20 cellular contexts compared by ENCODE assay signal in genomic region chr11:19187101-19187500, GRCh38. TPM values are rescaled to one million over a fixed set of nuclear protein-coding genes. Genes with fewer than 3 reads are reported as not detected.
A peak's percentile ranks its signal among the peaks of the same experiment; 100 is the strongest.
DNase-seq lines count a peak whose midpoint lies in the region; ATAC-seq and TF ChIP-seq lines count a peak whose summit lies in the region.
"Had no signal": no experiment of that assay in that cellular context is flagged by ENCODE, and none has a peak within 500 bp of the region (broad histone marks: within the 10 kb centered on the region; RNA-seq: fewer than 3 reads in every experiment).

No MANE protein-coding gene starts in this region.

- TF ChIP-seq CTCF in heart right ventricle (IDR thresholded peaks at IDR 0.05) (no peak), astrocyte of the spinal cord (IDR thresholded peaks at IDR 0.05; ENCODE audit: low read depth, low read length) (no peak), GM20000 (IDR thresholded peaks at IDR 0.05; ENCODE audit: extremely low read depth, missing control alignments) (no peak)

- intact Hi-C loops in left ventricle myocardium superior (cut with micrococcal nuclease), result no loop called here
- intact Hi-C loops in heart right ventricle (cut with DNase I), result no loop called here

- WGBS in heart right ventricle, 2 donors, result 18 to 37% methylated on average over 2 of the region's 2 CpGs

- H3K36me3 ChIP-seq in heart right ventricle, result peaks cover 0 to 95% (median 21%) of the 10 kb centered on the region in 9 donors

- no peaks in the 10 kb centered on the region for H3K9me3 ChIP-seq in heart right ventricle
- H3K9me3 ChIP-seq: psoas muscle had no signal

- H3K4me3 ChIP-seq in heart right ventricle, result no peak overlapping the region
- H3K4me3 ChIP-seq in astrocyte of the spinal cord (ENCODE audit: low read depth, low read length), result no peak overlapping the region
- H3K4me3 ChIP-seq: psoas muscle had no signal

- peaks cover 0 to 55% (median 11%) of the 10 kb centered on the region in 9 donors for H3K4me1 ChIP-seq in heart right ventricle
- H3K4me1 ChIP-seq: psoas muscle had no signal

- in situ Hi-C loops in astrocyte of the spinal cord (cut with HindIII; ENCODE audit: low sequenced_read_pairs), result no loop called here

- H3K27ac ChIP-seq in heart right ventricle, result peak overlapping the region in 1 of 10 donors; percentile 6
- H3K27ac ChIP-seq: psoas muscle had no signal

- DNase-seq in left ventricle myocardium superior (no peak), heart right ventricle (no peak), astrocyte of the spinal cord (ENCODE audit: low read depth, low spot score) (peak; percentile 61), hepatic stellate cell (ENCODE audit: low spot score) (peak; percentile 17), NCI-H1417 treated with DMSO at 0.1 percent for 48 hours (lab: John Stamatoyannopoulos, UW) (no peak), GM20000 (ENCODE audit: low spot score) (no peak), NCI-H1694 (lab: John Stamatoyannopoulos, UW) (no peak)
- DNase-seq: activated naive CD8-positive, alpha-beta T cell treated with anti-CD3 and anti-CD28 coated beads for 36 hours; activated T-cell treated with anti-CD3 and anti-CD28 coated beads, Interleukin-2, amount 50 U/mL, for 48 hours; CD8-positive, alpha-beta T cell; DND-41; effector memory CD4-positive, alpha-beta T cell; Kasumi-1; NCI-H1436; NK-92 treated with Interleukin-12 subunit alpha and Interleukin-12 subunit beta, amount 100 ng/mL, for 24 hours; psoas muscle had no signal

- ATAC-seq in left ventricle myocardium superior (peak; percentile 7), heart right ventricle (no peak), HG03097 (IDR thresholded peaks at IDR 0.05; ENCODE audit: low FRiP score, unreplicated experiment) (no peak)
- ATAC-seq: CD8-positive, alpha-beta T cell; natural killer cell treated with Interleukin-12 subunit alpha and Interleukin-12 subunit beta and Interleukin-15 and Interleukin-18, amount 100 ng/mL, for 72 hours; psoas muscle; stimulated activated effector memory CD8-positive, alpha-beta T cell treated with anti-CD3 and anti-CD28 coated beads, Interleukin-12 subunit alpha, Interleukin-12 subunit beta, amount 100 ng/mL, for 72 hours had no signal

- H3K27me3 ChIP-seq in heart right ventricle, result no peaks in the 10 kb centered on the region

RNA-seq across cellular contexts. Expression of gene CSRP3, which starts 14.7 kb away (rescaled TPM):
- total RNA-seq in left ventricle myocardium superior, result 1,162 TPM
- 1,000 to 10,000 TPM in 8 of 10 donors, 100 to 1,000 TPM in 2; 648 to 3,929 (median 2,797) TPM for total RNA-seq in heart right ventricle
- 1,000 to 10,000 TPM in 1 of 2 donors, 100 to 1,000 TPM in 1; 534 to 1,893 TPM for polyA plus RNA-seq in heart right ventricle
- total RNA-seq: A673; activated naive CD8-positive, alpha-beta T cell treated with anti-CD3 and anti-CD28 coated beads for 36 hours; CD8-positive, alpha-beta T cell; natural killer cell treated with Interleukin-12 subunit alpha and Interleukin-12 subunit beta and Interleukin-15 and Interleukin-18, amount 100 ng/mL, for 72 hours had no signal

RNA-seq across cellular contexts. Expression of gene E2F8, which starts 53.6 kb away (rescaled TPM):
- total RNA-seq in left ventricle myocardium superior, result 5.8 TPM
- 1 to 10 TPM in 9 of 10 donors, under 1 TPM in 1; 0.86 to 5.0 (median 3.7) TPM for total RNA-seq in heart right ventricle
- polyA plus RNA-seq in heart right ventricle, result under 1 TPM; 0.73 to 0.87 TPM

Comparison
In these comparisons a context has a peak if more than half of its experiments do, and no peak if none do; other contexts are left out.
1. DNase-seq: peak in astrocyte of the spinal cord (single experiment) and hepatic stellate cell (single experiment); none in left ventricle myocardium superior (single experiment), heart right ventricle (0 of 2), NCI-H1417 treated with DMSO at 0.1 percent for 48 hours (single experiment), GM20000 (single experiment) and NCI-H1694 (single experiment).